In genomic region chr1:222643937-222644648, GRCh38 we compare ENCODE assay signal across 8 cellular contexts. TPM values are rescaled to one million over a fixed set of nuclear protein-coding genes. Genes with fewer than 3 reads are reported as not detected.
A peak's percentile ranks its signal among the peaks of the same experiment; 100 is the strongest.
DNase-seq lines count a peak whose midpoint lies in the region; ATAC-seq and TF ChIP-seq lines count a peak whose summit lies in the region.

No MANE protein-coding gene starts in this region.

- peak; percentile 98 for DNase-seq in CD14-positive monocyte (ENCODE audit: low spot score)
- peak; percentile 98 for DNase-seq in NCI-H748 (lab: John Stamatoyannopoulos, UW; ENCODE audit: unreplicated experiment)
- DNase-seq in activated CD4-positive, alpha-beta T cell treated with anti-CD3 and anti-CD28 coated beads, Interleukin-2, amount 50 U/mL, for 24 hours (ENCODE audit: low read depth in 1 of 2, low spot score in 1 of 2) = peak; percentile 90 to 95
- peak; percentile 99 for DNase-seq in dedifferentiated amniotic fluid mesenchymal stem cell (ENCODE audit: extremely low spot score)
- DNase-seq in left kidney (ENCODE audit: low read depth, low spot score) = peak; percentile 99
- peak; percentile 97 for DNase-seq in stimulated activated CD4-positive, alpha-beta T cell treated with anti-CD3 and anti-CD28 coated beads, Interleukin-1b, Interleukin-23, amount 100 ng/mL, for 48 hours

- intact Hi-C loops in CD14-positive monocyte (cut with micrococcal nuclease) = no loop called here

- peaks cover 19% of the 10 kb centered on the region for H3K4me1 Mint-ChIP-seq in CD14-positive monocyte

- H3K27ac Mint-ChIP-seq in CD14-positive monocyte = peak overlapping the region; percentile 97 to 100 (median 99)

- H3K9me3 Mint-ChIP-seq in CD14-positive monocyte = peaks cover 0 to 2% (median 0%) of the 10 kb centered on the region in 7 donors

- ATAC-seq in GM19395 (IDR thresholded peaks at IDR 0.05; ENCODE audit: unreplicated experiment) = peak; percentile 99
- peak; percentile 95 for ATAC-seq in HG03558 (IDR thresholded peaks at IDR 0.05; ENCODE audit: extremely low read depth, unreplicated experiment)

- no peak for TF ChIP-seq CTCF in CD14-positive monocyte (IDR thresholded peaks at IDR 0.05)

- H3K4me3 Mint-ChIP-seq in CD14-positive monocyte = peak overlapping the region; percentile 96 to 99

- H3K27me3 Mint-ChIP-seq in CD14-positive monocyte (ENCODE audit: low read depth in 3 of 3) = peaks cover 0 to 2% (median 0%) of the 10 kb centered on the region in 3 donors

- peaks cover 27 to 35% of the 10 kb centered on the region in 2 donors for H3K36me3 Mint-ChIP-seq in CD14-positive monocyte

RNA-seq across cellular contexts. Expression of gene MIA3, which starts 26.2 kb away (rescaled TPM):
- polyA plus RNA-seq in CD14-positive monocyte = 10 to 100 TPM; 19.8 to 37.1 TPM

RNA-seq across cellular contexts. Expression of gene TAF1A, which starts 54.4 kb away (rescaled TPM):
- 1 to 10 TPM; 1.3 to 2.5 TPM for polyA plus RNA-seq in CD14-positive monocyte

Comparison
In these comparisons a context has a peak if more than half of its experiments do, and no peak if none do; other contexts are left out.
1. Peak in every context shown above with its lines: DNase-seq and ATAC-seq.